ENCODE assay signal across 1 cellular context in the genomic region with DNA sequence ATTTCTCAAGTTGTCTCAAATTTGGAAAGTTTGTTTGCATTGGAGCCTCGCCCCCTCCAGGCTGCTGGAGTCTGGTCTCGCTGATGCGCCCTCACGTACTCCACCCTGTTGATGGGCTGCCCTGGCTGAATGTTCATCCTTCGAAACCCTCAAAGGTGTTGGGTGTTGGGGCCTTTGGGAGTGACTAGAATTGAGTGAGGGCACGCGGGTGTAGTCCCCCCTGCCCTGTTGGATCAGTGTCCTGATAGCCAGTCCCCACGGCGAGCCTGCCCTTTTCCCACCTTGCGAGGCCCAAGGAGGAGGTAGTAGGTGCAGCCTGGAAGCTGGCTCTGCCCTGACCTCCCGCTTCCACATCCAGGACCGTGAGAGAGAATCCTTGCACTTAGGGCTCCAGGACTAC.
TF ChIP-seq lines count a peak whose summit lies in the region.

No MANE protein-coding gene starts in this region.

TF ChIP-seq in SK-N-SH, 30 proteins besides CTCF, POLR2A, EP300 and RAD21:
- TF ChIP-seq MXI1 (IDR thresholded peaks at IDR 0.05; ENCODE audit: low read depth, low read length) = no peak
- TF ChIP-seq FOXJ3 (CRISPR knock-in tag; IDR thresholded peaks at IDR 0.05) = no peak
- no peak for TF ChIP-seq YY1 (IDR thresholded peaks at IDR 0.05; ENCODE audit: low read depth)
- TF ChIP-seq GATA2 (CRISPR knock-in tag; IDR thresholded peaks at IDR 0.05) = no peak
- TF ChIP-seq RCOR1 (IDR thresholded peaks at IDR 0.05; ENCODE audit: low read length) = no peak
- TF ChIP-seq, protein P1, sequence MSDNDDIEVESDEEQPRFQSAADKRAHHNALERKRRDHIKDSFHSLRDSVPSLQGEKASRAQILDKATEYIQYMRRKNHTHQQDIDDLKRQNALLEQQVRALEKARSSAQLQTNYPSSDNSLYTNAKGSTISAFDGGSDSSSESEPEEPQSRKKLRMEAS (IDR thresholded peaks at IDR 0.05; ENCODE audit: low read depth) = no peak
- TF ChIP-seq NRF1 (IDR thresholded peaks at IDR 0.05; ENCODE audit: low read depth, low read length) = no peak
